30 cellular contexts compared by ENCODE assay signal in the genomic region with DNA sequence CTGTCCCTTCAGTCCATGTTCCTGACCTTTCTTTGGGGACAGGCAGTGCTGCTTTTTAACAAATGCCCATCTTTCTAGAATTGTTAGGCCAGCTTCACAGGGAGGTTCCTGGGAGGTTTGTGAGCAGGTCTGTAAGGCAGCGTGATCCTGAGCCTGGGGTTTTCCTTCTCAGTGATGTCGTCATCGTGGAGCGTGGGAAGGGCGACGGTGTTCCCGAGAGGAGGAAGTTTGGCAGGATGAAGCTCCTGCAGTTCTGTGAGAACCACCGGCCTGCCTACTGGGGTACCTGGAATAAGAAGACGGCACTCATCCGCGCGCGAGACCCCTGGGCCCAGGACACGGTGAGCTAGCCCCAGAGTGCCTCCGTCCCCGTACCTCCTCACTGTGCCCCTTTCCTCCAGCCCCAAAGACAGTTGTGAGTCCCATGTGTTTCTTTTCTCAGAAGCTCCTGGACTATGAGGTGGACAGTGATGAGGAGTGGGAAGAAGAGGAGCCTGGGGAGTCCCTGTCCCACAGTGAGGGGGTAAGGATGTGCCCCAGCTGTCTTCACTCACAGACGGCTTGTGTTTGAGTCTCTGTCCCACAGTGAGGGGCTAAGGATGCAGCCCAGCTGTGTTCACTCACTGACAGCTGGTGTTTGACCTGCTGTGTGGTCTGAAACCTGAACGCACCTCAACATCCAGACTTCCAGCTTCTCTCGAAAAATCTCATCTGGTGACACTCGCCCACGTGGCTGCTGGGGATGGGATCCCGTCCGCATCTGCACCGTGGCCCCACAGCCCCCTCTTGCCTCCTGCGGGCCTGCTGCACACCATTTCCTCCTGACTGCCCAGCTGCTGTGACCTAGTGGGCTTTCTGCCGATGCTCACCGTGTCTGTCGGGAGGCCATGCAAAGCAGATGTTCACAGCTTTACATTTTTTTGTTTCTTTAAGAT. TPM values are rescaled to one million over a fixed set of nuclear protein-coding genes. Genes with fewer than 3 reads are reported as not detected.
A peak's percentile ranks its signal among the peaks of the same experiment; 100 is the strongest.
DNase-seq lines count a peak whose midpoint lies in the region; ATAC-seq, FAIRE-seq and TF ChIP-seq lines count a peak whose summit lies in the region.
"Had no signal": no experiment of that assay in that cellular context is flagged by ENCODE, and none has a peak within 500 bp of the region (broad histone marks: within the 10 kb centered on the region; RNA-seq: fewer than 3 reads in every experiment).

No MANE protein-coding gene starts in this region.

- no peak for FAIRE-seq in H1 (lab: Jason Lieb, UNC)
- no peak for FAIRE-seq in GM12892 (lab: Jason Lieb, UNC)
- FAIRE-seq: A204.1 had no signal

- in situ Hi-C loops in IMR-90 (cut with MboI; ENCODE audit: low sequenced_read_pairs) = no loop called here

- ATAC-seq in IMR-90 (ENCODE audit: low read depth) = no peak
- ATAC-seq: HCT116; naive thymus-derived CD4-positive, alpha-beta T cell had no signal

- TF ChIP-seq CTCF in AG04450 (IDR thresholded peaks at IDR 0.05; ENCODE audit: low read depth, low read length) (no peak), IMR-90 (conservative IDR thresholded peaks at IDR 0.05; ENCODE audit: low read depth, low read length) (no peak), H1 (IDR thresholded peaks at IDR 0.05; ENCODE audit: control extremely low read depth in 1 of 3, insufficient read depth in 1 of 3, low read depth in 1 of 3, low read length in 3 of 3) (no peak), neural progenitor cell (IDR thresholded peaks at IDR 0.05) (no peak)

- no peaks in the 10 kb centered on the region; the same call in 1 of the 2 replicates for H3K9me1 ChIP-seq in IMR-90 (ENCODE audit: insufficient read depth, low read length)

- H3F3A ChIP-seq in neural progenitor cell (ENCODE audit: low read depth) = no peaks in the 10 kb centered on the region

- WGBS in IMR-90 (ENCODE audit: extremely low coverage in 2 of 2, insufficient read length in 1 of 2), 2 experiments = 64% methylated on average over 6 of the region's 28 CpGs; no CpG with 5 or more reads in 1 of the 2 experiments
- 93% methylated on average over 28 of the region's 28 CpGs; no CpG with 5 or more reads in 1 of the 2 experiments for WGBS in H1 (ENCODE audit: extremely low coverage in 1 of 2, insufficient coverage in 1 of 2, insufficient read length in 1 of 2, insufficient replicate concordance in 2 of 2, low coverage in 1 of 2, low lambda C conversion rate in 2 of 2, missing lambda C conversion rate in 1 of 2), 2 experiments

- no peak overlapping the region for H2BK15ac ChIP-seq in IMR-90 (ENCODE audit: low read depth, low read length)
- no peak overlapping the region for H2BK15ac ChIP-seq in H1 (ENCODE audit: low read length)

- H3K4me1 Mint-ChIP-seq in neural progenitor cell = no peaks in the 10 kb centered on the region
- H3K4me1 Mint-ChIP-seq: mesothelial cell of epicardium had no signal

- no peak overlapping the region for H3K4me2 ChIP-seq in IMR-90 (ENCODE audit: low read depth, low read length)
- no peak overlapping the region for H3K4me2 ChIP-seq in H1 (ENCODE audit: insufficient read depth in 1 of 2, low read depth in 2 of 2, low read length in 2 of 2)
- H3K4me2 ChIP-seq in neural progenitor cell = no peak overlapping the region

- no peak overlapping the region for H2BK5ac ChIP-seq in IMR-90 (ENCODE audit: low read depth, low read length, poor library complexity, severe bottlenecking)
- H2BK5ac ChIP-seq in H1 (ENCODE audit: low read depth, low read length) = no peak overlapping the region

- no peak overlapping the region for H3K4me3 ChIP-seq in AG04450 (ENCODE audit: low read depth, low read length)
- H3K4me3 ChIP-seq in IMR-90 (ENCODE audit: insufficient read depth, low read depth, low read length) = no peak overlapping the region
- H3K4me3 ChIP-seq in H1 (ENCODE audit: extremely low read depth in 1 of 4, insufficient read depth in 2 of 4, low read depth in 3 of 4, low read length in 4 of 4) = no peak overlapping the region
- no peak overlapping the region for H3K4me3 ChIP-seq in neural progenitor cell
- H3K4me3 ChIP-seq: ascending aorta, left ventricle myocardium inferior, Peyer's patch, skin epidermis, suprapubic skin had no signal

- no peaks in the 10 kb centered on the region for H3K27me3 Mint-ChIP-seq in neural progenitor cell (ENCODE audit: insufficient read depth, low read depth)
- H3K27me3 Mint-ChIP-seq: naive thymus-derived CD4-positive, alpha-beta T cell had no signal

- peaks cover 11% of the 10 kb centered on the region; the same call in 1 of the 2 replicates for H3K4me1 ChIP-seq in IMR-90 (ENCODE audit: control insufficient read depth, insufficient read depth, low read length)
- no peaks in the 10 kb centered on the region for H3K4me1 ChIP-seq in H1 (replicated peaks in 1 of 4; ENCODE audit: control insufficient read depth in 3 of 4, insufficient read depth in 4 of 4, low read length in 3 of 4)
- no peaks in the 10 kb centered on the region for H3K4me1 ChIP-seq in neural progenitor cell
- H3K4me1 ChIP-seq: ascending aorta, left ventricle myocardium inferior, Peyer's patch, suprapubic skin had no signal

- no peak for TF ChIP-seq EP300 in H1 (IDR thresholded peaks at IDR 0.05; ENCODE audit: borderline replicate concordance in 1 of 2, low read depth in 2 of 2, low read length in 2 of 2)

- no peak overlapping the region for H3K4me3 Mint-ChIP-seq in neural progenitor cell
- H3K4me3 Mint-ChIP-seq: mesothelial cell of epicardium; naive thymus-derived CD4-positive, alpha-beta T cell had no signal

- H3K56ac ChIP-seq in IMR-90 (ENCODE audit: extremely low read depth, insufficient read depth, low read length) (no peak overlapping the region), H1 (replicated peaks; ENCODE audit: insufficient read length, low read depth, low read length) (no peak overlapping the region)

- H2AFZ ChIP-seq in IMR-90 (replicated peaks; ENCODE audit: low read length, poor library complexity) (no peak overlapping the region), H1 (ENCODE audit: low read length) (no peak overlapping the region), neural progenitor cell (replicated peaks) (no peak overlapping the region)

- CTCF ChIA-PET in AG04450 (lab: Charles Lee) (interaction anchor here (1.2 kb wide), 1 partner anchor 27 kb away, joined by 3 read pairs; the partner anchor contains the start of gene CHAF1A), IMR-90 (lab: Yijun Ruan, JAX) (no interaction called here), H1 (lab: Charles Lee; ENCODE audit: partially characterized antibody) (interaction anchor here (0.5 to 1.8 kb wide), 7 partner anchors 17 to 1349 kb away, joined by 3 to 6 read pairs (median 3); partner anchors contain the start of gene SH3GL1)

- no peak overlapping the region for H3K23ac ChIP-seq in IMR-90 (ENCODE audit: low read depth, low read length)
- H3K23ac ChIP-seq in H1 (ENCODE audit: insufficient read length) = no peak overlapping the region

- peaks cover 42% of the 10 kb centered on the region for H3K36me3 Mint-ChIP-seq in neural progenitor cell

- H3K9me3 Mint-ChIP-seq in neural progenitor cell = no peaks in the 10 kb centered on the region
- H3K9me3 Mint-ChIP-seq: mesothelial cell of epicardium; naive thymus-derived CD4-positive, alpha-beta T cell had no signal

- H2BK20ac ChIP-seq in IMR-90 (ENCODE audit: low read depth, low read length) = no peak overlapping the region
- H2BK20ac ChIP-seq in H1 (ENCODE audit: low read length) = no peak overlapping the region

- H3K36me3 ChIP-seq in IMR-90 (ENCODE audit: control insufficient read depth, insufficient read depth, low read length) (peaks cover 20% of the 10 kb centered on the region), H1 (ENCODE audit: control insufficient read depth in 2 of 4, insufficient read depth in 4 of 4, low read length in 3 of 4) (peaks cover 56 to 85% (median 72%) of the 10 kb centered on the region in 4 experiments), neural progenitor cell (no peaks in the 10 kb centered on the region)

- no peak overlapping the region for H2BK12ac ChIP-seq in H1 (ENCODE audit: low read depth, low read length)

- H3K9me3 ChIP-seq in AG04450 (ENCODE audit: control insufficient read depth, insufficient read depth, low read length) (no peaks in the 10 kb centered on the region), IMR-90 (ENCODE audit: control insufficient read depth, insufficient read depth, low read length) (no peaks in the 10 kb centered on the region), H1 (ENCODE audit: insufficient read depth in 2 of 2, low read depth in 1 of 2, low read length in 1 of 2) (no peaks in the 10 kb centered on the region), neural progenitor cell (ENCODE audit: low read depth) (no peaks in the 10 kb centered on the region)
- H3K9me3 ChIP-seq: ascending aorta, left ventricle myocardium inferior, Peyer's patch, suprapubic skin had no signal

- H3K79me1 ChIP-seq in IMR-90 (ENCODE audit: low read depth in 1 of 2, low read length in 2 of 2) (peaks cover 4 to 6% of the 10 kb centered on the region in 2 experiments; a peak in 1 of 4 replicates), H1 (ENCODE audit: low read depth, low read length) (no peaks in the 10 kb centered on the region; the same call in none of the 2 replicates)

- H3K27ac Mint-ChIP-seq in neural progenitor cell = peak overlapping the region; percentile 28
- H3K27ac Mint-ChIP-seq: mesothelial cell of epicardium had no signal

- H3K79me2 ChIP-seq in H1 (ENCODE audit: control insufficient read depth in 1 of 2, insufficient read depth in 2 of 2, low read length in 2 of 2) (0 out of 4 replicates have a peak, but pooled peaks cover 0 to 6% of the 10 kb centered on the region in 2 experiments), neural progenitor cell (ENCODE audit: low read depth) (no peaks in the 10 kb centered on the region)

- H3K27me3 ChIP-seq in AG04450 (ENCODE audit: control insufficient read depth, insufficient read depth, low read length) = no peaks in the 10 kb centered on the region
- no peaks in the 10 kb centered on the region for H3K27me3 ChIP-seq in IMR-90 (ENCODE audit: control insufficient read depth, insufficient read depth, low read length)
- H3K27me3 ChIP-seq in H1 (replicated peaks in 1 of 4; ENCODE audit: control insufficient read depth in 3 of 4, extremely low read depth in 1 of 4, insufficient read depth in 3 of 4, low read length in 3 of 4) = no peaks in the 10 kb centered on the region
- no peaks in the 10 kb centered on the region for H3K27me3 ChIP-seq in neural progenitor cell
- H3K27me3 ChIP-seq: ascending aorta, Peyer's patch, suprapubic skin had no signal

- no peak for TF ChIP-seq POLR2A in IMR-90 (IDR thresholded peaks at IDR 0.05; ENCODE audit: low read depth, low read length)
- peak in 1 of 2 experiments; percentile 26; a peak in 1 of 3 replicates for TF ChIP-seq POLR2A in H1 (IDR thresholded peaks at IDR 0.05; ENCODE audit: control extremely low read depth in 1 of 2, low read depth in 2 of 2, low read length in 2 of 2)
- TF ChIP-seq POLR2A in GM12892 (IDR thresholded peaks at IDR 0.05; ENCODE audit: low read depth, low read length) = no peak

- H4K20me1 ChIP-seq in IMR-90 (ENCODE audit: insufficient read depth, low read length) (no peaks in the 10 kb centered on the region), H1 (replicated peaks in 1 of 2; ENCODE audit: control insufficient read depth in 1 of 2, insufficient read depth in 2 of 2, low read length in 2 of 2) (peaks cover 2 to 21% of the 10 kb centered on the region in 2 experiments), neural progenitor cell (ENCODE audit: low read depth) (peaks cover 3% of the 10 kb centered on the region)

- BruUV-seq in IMR-90 (replicated peaks; lab: Mats Ljungman, UMichigan) = no TSS peak

- H2AK5ac ChIP-seq in IMR-90 (ENCODE audit: low read depth, low read length) (no peak overlapping the region), H1 (ENCODE audit: low read depth, low read length) (no peak overlapping the region)

- TF ChIP-seq RAD21 in IMR-90 (IDR thresholded peaks at IDR 0.05; ENCODE audit: low read length) (no peak), H1 (IDR thresholded peaks at IDR 0.05 in 1 of 2, conservative IDR thresholded peaks at IDR 0.05 in 1 of 2; ENCODE audit: low read depth in 2 of 2, low read length in 2 of 2) (no peak)

- H3K18ac ChIP-seq in IMR-90 (ENCODE audit: low read depth, low read length) (no peak overlapping the region), H1 (ENCODE audit: extremely low read depth, low read length) (no peak overlapping the region)

- peak; percentile 23 for DNase-seq in AG04450 (ENCODE audit: low read depth, low spot score)
- peak; percentile 62 for DNase-seq in IMR-90
- no peak for DNase-seq in H1 (ENCODE audit: low read depth in 1 of 2, low spot score in 2 of 2)
- no peak for DNase-seq in neural progenitor cell (ENCODE audit: low spot score)
- no peak for DNase-seq in GM12892 (ENCODE audit: insufficient read length)
- no peak for DNase-seq in NCI-H524 treated with DMSO at 0.1 percent for 48 hours (lab: John Stamatoyannopoulos, UW)
- no peak for DNase-seq in activated CD4-positive, alpha-beta T cell treated with anti-CD3 and anti-CD28 coated beads, Interleukin-2, amount 50 U/mL, for 4 hours
- no peak for DNase-seq in AG20443 (ENCODE audit: low spot score)
- DNase-seq: activated CD8-positive, alpha-beta memory T cell treated with anti-CD3 and anti-CD28 coated beads for 24 hours; activated T-cell treated with anti-CD3 and anti-CD28 coated beads for 4 hours; AML-193; caudate nucleus; head of caudate nucleus; islet precursor cell; Karpas-422; left ventricle myocardium inferior; MV-4-11; naive thymus-derived CD4-positive, alpha-beta T cell; NCI-H1694; NCI-H446; NCI-H774; Peyer's patch; SHP77 treated with DMSO at 0.1 percent for 48 hours; stimulated activated naive CD4-positive, alpha-beta T cell treated with Interleukin-2 at 50 U/mL for 16 hours had no signal

- H4K5ac ChIP-seq in IMR-90 (ENCODE audit: low read depth, low read length) (no peak overlapping the region), H1 (ENCODE audit: insufficient read length, low read depth, low read length) (no peak overlapping the region)

- peak overlapping the region; percentile 52 for H3K27ac ChIP-seq in AG04450 (ENCODE audit: low read depth, low read length)
- peak overlapping the region; percentile 23; the same call in 1 of the 2 replicates for H3K27ac ChIP-seq in IMR-90 (ENCODE audit: insufficient read depth, low read length)
- H3K27ac ChIP-seq in H1 (ENCODE audit: low read depth, low read length) = no peak overlapping the region
- no peak overlapping the region for H3K27ac ChIP-seq in neural progenitor cell
- H3K27ac ChIP-seq: ascending aorta, left ventricle myocardium inferior, suprapubic skin had no signal

- H3K9ac ChIP-seq in IMR-90 (ENCODE audit: low read depth, low read length) (no peak overlapping the region), H1 (replicated peaks in 1 of 4; ENCODE audit: extremely low read depth in 1 of 4, low read depth in 3 of 4, low read length in 3 of 4) (no peak overlapping the region), neural progenitor cell (no peak overlapping the region)

- POLR2A ChIA-PET in AG04450 (lab: Yijun Ruan, JAX) (interaction anchor here (0.6 to 1.3 kb wide), 5 partner anchors 15 to 87 kb away, joined by 3 to 10 read pairs (median 5); no protein-coding TSS in a partner anchor), IMR-90 (lab: Charles Lee; ENCODE audit: unreplicated experiment) (no interaction called here), H1 (lab: Charles Lee; ENCODE audit: partially characterized antibody) (interaction anchor here (0.6 to 58.1 kb wide), 4 partner anchors 5 to 336 kb away, joined by 3 to 1590 read pairs (median 796); partner anchors contain the start of genes CHAF1A, SH3GL1 and UBXN6)

- intact Hi-C loops in IMR-90 (cut with micrococcal nuclease) = no loop called here

- dilution Hi-C loops in IMR-90 (cut with HindIII; ENCODE audit: low sequenced_read_pairs, unreplicated experiment) = no loop called here

- H2BK120ac ChIP-seq in IMR-90 (ENCODE audit: low read depth, low read length) (no peak overlapping the region), H1 (replicated peaks; ENCODE audit: low read depth, low read length) (no peak overlapping the region)

- H2AK9ac ChIP-seq in IMR-90 (replicated peaks; ENCODE audit: low read depth, low read length, poor library complexity) = peak overlapping the region; percentile 71

- H4K91ac ChIP-seq in IMR-90 (ENCODE audit: insufficient read depth, low read depth, low read length) (0 out of 2 replicates have a peak overlapping the region, but pooled peaks have one; percentile 24), H1 (replicated peaks; ENCODE audit: insufficient read length, low read length) (no peak overlapping the region)

- no peaks in the 10 kb centered on the region for H3K23me2 ChIP-seq in H1 (ENCODE audit: low read depth, low read length)

- H3K4ac ChIP-seq in IMR-90 (ENCODE audit: low read depth, low read length) = no peak overlapping the region
- no peak overlapping the region for H3K4ac ChIP-seq in H1 (replicated peaks; ENCODE audit: insufficient read length, low read depth, low read length)

- H3K14ac ChIP-seq in IMR-90 (replicated peaks; ENCODE audit: low read depth, low read length) = no peak overlapping the region
- H3K14ac ChIP-seq in H1 (ENCODE audit: insufficient read length) = no peak overlapping the region

- H4K8ac ChIP-seq in IMR-90 (ENCODE audit: low read depth in 2 of 2, low read length in 2 of 2) (no peak overlapping the region), H1 (ENCODE audit: extremely low read depth, insufficient read depth, low read length) (no peak overlapping the region)

RNA-seq across cellular contexts. Expression of gene CHAF1A, which starts 27.1 kb away (rescaled TPM):
- 5.0 and 6.0 TPM in 2 replicates for polyA plus RNA-seq in AG04450 (2011; rRNA removed)
- polyA minus RNA-seq in AG04450 (2011; rRNA and poly(A)+ RNA removed) = 5.1 and 6.6 TPM in 2 replicates
- 11.4 and 12.4 TPM in 2 replicates for total RNA-seq in IMR-90 (2012; rRNA removed)
- polyA plus RNA-seq in IMR-90 (2012; rRNA removed) = 22.9 and 26.7 TPM in 2 replicates
- polyA plus RNA-seq in IMR-90 (2012; cell fraction: cytosol; rRNA removed) = 16.1 and 20.9 TPM in 2 replicates
- 18.2 and 45.9 TPM in 2 replicates for polyA plus RNA-seq in IMR-90 (2012; cell fraction: nucleus; rRNA removed; ENCODE audit: low replicate concordance)
- 146 and 147 TPM in 2 replicates for total RNA-seq in H1 (2021; fragmentation: NEBNext Ultra II Directional; extraction: Animal tissue kit (Norgen Biotek cat#: 25700))
- 122 and 190 TPM in 2 replicates for polyA plus RNA-seq in H1 (2011; rRNA removed)
- 126 TPM for polyA plus RNA-seq in H1 (2011; cell fraction: cytosol; rRNA removed)
- polyA plus RNA-seq in H1 (2011; cell fraction: nucleus; rRNA removed) = 306 TPM
- polyA plus RNA-seq in H1 (2012, experiment 1 of 2) = 88.0 to 134 TPM (median 124 TPM) in 4 replicates
- 49.9 TPM for polyA plus RNA-seq in H1 (2012, experiment 2 of 2)
- polyA plus RNA-seq in H1 (2013, experiment 1 of 2) = 98.3 TPM
- 96.0 TPM for polyA plus RNA-seq in H1 (2013, experiment 2 of 2)
- 58.2 and 63.1 TPM in 2 replicates for polyA minus RNA-seq in H1 (2011; rRNA and poly(A)+ RNA removed)
- 94.8 TPM for polyA minus RNA-seq in H1 (2011; cell fraction: cytosol; rRNA and poly(A)+ RNA removed)
- 110 TPM for polyA minus RNA-seq in H1 (2011; cell fraction: nucleus; rRNA and poly(A)+ RNA removed)
- 37.5 and 82.1 TPM in 2 replicates for total RNA-seq in neural progenitor cell (ENCODE audit: low replicate concordance)
- 26.9 TPM for polyA plus RNA-seq in GM12892 (2012; ENCODE audit: missing spikeins)

RNA-seq across cellular contexts. Expression of gene UBXN6, which starts 28.1 kb away (rescaled TPM):
- polyA plus RNA-seq in AG04450 (2011; rRNA removed) (45.2 and 58.3 TPM in 2 replicates), IMR-90 (2012; rRNA removed) (86.5 and 98.3 TPM in 2 replicates), H1 (2011; rRNA removed) (43.8 and 63.0 TPM in 2 replicates)
- polyA minus RNA-seq in AG04450 (2011; rRNA and poly(A)+ RNA removed) = 38.4 and 46.8 TPM in 2 replicates
- total RNA-seq in IMR-90 (2012; rRNA removed) (74.2 and 84.2 TPM in 2 replicates), neural progenitor cell (ENCODE audit: low replicate concordance) (24.9 and 42.7 TPM in 2 replicates)
- 112 and 127 TPM in 2 replicates for polyA plus RNA-seq in IMR-90 (2012; cell fraction: cytosol; rRNA removed)
- polyA plus RNA-seq in IMR-90 (2012; cell fraction: nucleus; rRNA removed; ENCODE audit: low replicate concordance) = 144 and 228 TPM in 2 replicates
- total RNA-seq in H1 (2021; fragmentation: NEBNext Ultra II Directional; extraction: Animal tissue kit (Norgen Biotek cat#: 25700)) = 28.0 and 29.9 TPM in 2 replicates
- polyA plus RNA-seq in H1 (2011; cell fraction: cytosol; rRNA removed) = 32.6 TPM
- polyA plus RNA-seq in H1 (2011; cell fraction: nucleus; rRNA removed) = 36.9 TPM
- 25.0 to 35.0 TPM (median 33.0 TPM) in 4 replicates for polyA plus RNA-seq in H1 (2012, experiment 1 of 2)
- polyA plus RNA-seq in H1 (2012, experiment 2 of 2) = 32.1 TPM
- 25.5 TPM for polyA plus RNA-seq in H1 (2013, experiment 1 of 2)
- polyA plus RNA-seq in H1 (2013, experiment 2 of 2) = 25.7 TPM
- 11.3 and 12.9 TPM in 2 replicates for polyA minus RNA-seq in H1 (2011; rRNA and poly(A)+ RNA removed)
- polyA minus RNA-seq in H1 (2011; cell fraction: cytosol; rRNA and poly(A)+ RNA removed) = 18.1 TPM
- 16.4 TPM for polyA minus RNA-seq in H1 (2011; cell fraction: nucleus; rRNA and poly(A)+ RNA removed)
- 16.7 TPM for polyA plus RNA-seq in GM12892 (2012; ENCODE audit: missing spikeins)

RNA-seq across cellular contexts. Expression of gene SH3GL1, which starts 29.2 kb away (rescaled TPM):
- polyA plus RNA-seq in AG04450 (2011; rRNA removed) (40.2 and 57.9 TPM in 2 replicates), IMR-90 (2012; rRNA removed) (138 and 161 TPM in 2 replicates), H1 (2011; rRNA removed) (81.5 and 120 TPM in 2 replicates)
- 34.1 and 38.5 TPM in 2 replicates for polyA minus RNA-seq in AG04450 (2011; rRNA and poly(A)+ RNA removed)
- total RNA-seq in IMR-90 (2012; rRNA removed) (28.1 and 32.2 TPM in 2 replicates), neural progenitor cell (ENCODE audit: low replicate concordance) (25.3 and 87.0 TPM in 2 replicates)
- polyA plus RNA-seq in IMR-90 (2012; cell fraction: cytosol; rRNA removed) = 103 and 170 TPM in 2 replicates
- 93.0 and 160 TPM in 2 replicates for polyA plus RNA-seq in IMR-90 (2012; cell fraction: nucleus; rRNA removed; ENCODE audit: low replicate concordance)
- 102 TPM in 2 replicates for total RNA-seq in H1 (2021; fragmentation: NEBNext Ultra II Directional; extraction: Animal tissue kit (Norgen Biotek cat#: 25700))
- polyA plus RNA-seq in H1 (2011; cell fraction: cytosol; rRNA removed) = 72.0 TPM
- polyA plus RNA-seq in H1 (2011; cell fraction: nucleus; rRNA removed) = 90.4 TPM
- polyA plus RNA-seq in H1 (2012, experiment 1 of 2) = 57.4 to 81.4 TPM (median 79.5 TPM) in 4 replicates
- polyA plus RNA-seq in H1 (2012, experiment 2 of 2) = 84.4 TPM
- polyA plus RNA-seq in H1 (2013, experiment 1 of 2) = 86.5 TPM
- polyA plus RNA-seq in H1 (2013, experiment 2 of 2) = 87.7 TPM
- 18.0 and 18.8 TPM in 2 replicates for polyA minus RNA-seq in H1 (2011; rRNA and poly(A)+ RNA removed)
- polyA minus RNA-seq in H1 (2011; cell fraction: cytosol; rRNA and poly(A)+ RNA removed) = 40.1 TPM
- 27.2 TPM for polyA minus RNA-seq in H1 (2011; cell fraction: nucleus; rRNA and poly(A)+ RNA removed)
- polyA plus RNA-seq in GM12892 (2012; ENCODE audit: missing spikeins) = 20.0 TPM

RNA-seq across cellular contexts. Expression of gene HDGFL2, which starts 42.6 kb away (rescaled TPM):
- polyA plus RNA-seq in AG04450 (2011; rRNA removed) (23.5 and 28.2 TPM in 2 replicates), IMR-90 (2012; rRNA removed) (48.5 and 53.0 TPM in 2 replicates), H1 (2011; rRNA removed) (31.1 and 46.8 TPM in 2 replicates)
- 25.2 and 26.3 TPM in 2 replicates for polyA minus RNA-seq in AG04450 (2011; rRNA and poly(A)+ RNA removed)
- total RNA-seq in IMR-90 (2012; rRNA removed) (35.8 and 45.5 TPM in 2 replicates), neural progenitor cell (ENCODE audit: low replicate concordance) (36.0 and 166 TPM in 2 replicates)
- 52.7 and 54.3 TPM in 2 replicates for polyA plus RNA-seq in IMR-90 (2012; cell fraction: cytosol; rRNA removed)
- polyA plus RNA-seq in IMR-90 (2012; cell fraction: nucleus; rRNA removed; ENCODE audit: low replicate concordance) = 90.4 and 123 TPM in 2 replicates
- 102 and 106 TPM in 2 replicates for total RNA-seq in H1 (2021; fragmentation: NEBNext Ultra II Directional; extraction: Animal tissue kit (Norgen Biotek cat#: 25700))
- 60.2 TPM for polyA plus RNA-seq in H1 (2011; cell fraction: cytosol; rRNA removed)
- 76.7 TPM for polyA plus RNA-seq in H1 (2011; cell fraction: nucleus; rRNA removed)
- 80.0 to 94.0 TPM (median 88.5 TPM) in 4 replicates for polyA plus RNA-seq in H1 (2012, experiment 1 of 2)
- 61.0 TPM for polyA plus RNA-seq in H1 (2012, experiment 2 of 2)
- polyA plus RNA-seq in H1 (2013, experiment 1 of 2) = 61.1 TPM
- 57.8 TPM for polyA plus RNA-seq in H1 (2013, experiment 2 of 2)
- 15.9 and 22.3 TPM in 2 replicates for polyA minus RNA-seq in H1 (2011; rRNA and poly(A)+ RNA removed)
- polyA minus RNA-seq in H1 (2011; cell fraction: cytosol; rRNA and poly(A)+ RNA removed) = 37.7 TPM
- polyA minus RNA-seq in H1 (2011; cell fraction: nucleus; rRNA and poly(A)+ RNA removed) = 33.9 TPM
- 15.9 TPM for polyA plus RNA-seq in GM12892 (2012; ENCODE audit: missing spikeins)

Comparison
In these comparisons a context has a peak if more than half of its experiments do, and no peak if none do; other contexts are left out.
1. DNase-seq: peak in AG04450 (single experiment) and IMR-90 (single experiment); none in H1 (0 of 2), neural progenitor cell (single experiment), GM12892 (single experiment), NCI-H524 treated with DMSO at 0.1 percent for 48 hours (single experiment), activated CD4-positive, alpha-beta T cell treated with anti-CD3 and anti-CD28 coated beads, Interleukin-2, amount 50 U/mL, for 4 hours (0 of 2) and AG20443 (single experiment).
2. H3K27ac ChIP-seq: peak in AG04450 (single experiment) and IMR-90 (single experiment); none in H1 (single experiment) and neural progenitor cell (single experiment).